8 cellular contexts compared by ENCODE assay signal in the genomic region with DNA sequence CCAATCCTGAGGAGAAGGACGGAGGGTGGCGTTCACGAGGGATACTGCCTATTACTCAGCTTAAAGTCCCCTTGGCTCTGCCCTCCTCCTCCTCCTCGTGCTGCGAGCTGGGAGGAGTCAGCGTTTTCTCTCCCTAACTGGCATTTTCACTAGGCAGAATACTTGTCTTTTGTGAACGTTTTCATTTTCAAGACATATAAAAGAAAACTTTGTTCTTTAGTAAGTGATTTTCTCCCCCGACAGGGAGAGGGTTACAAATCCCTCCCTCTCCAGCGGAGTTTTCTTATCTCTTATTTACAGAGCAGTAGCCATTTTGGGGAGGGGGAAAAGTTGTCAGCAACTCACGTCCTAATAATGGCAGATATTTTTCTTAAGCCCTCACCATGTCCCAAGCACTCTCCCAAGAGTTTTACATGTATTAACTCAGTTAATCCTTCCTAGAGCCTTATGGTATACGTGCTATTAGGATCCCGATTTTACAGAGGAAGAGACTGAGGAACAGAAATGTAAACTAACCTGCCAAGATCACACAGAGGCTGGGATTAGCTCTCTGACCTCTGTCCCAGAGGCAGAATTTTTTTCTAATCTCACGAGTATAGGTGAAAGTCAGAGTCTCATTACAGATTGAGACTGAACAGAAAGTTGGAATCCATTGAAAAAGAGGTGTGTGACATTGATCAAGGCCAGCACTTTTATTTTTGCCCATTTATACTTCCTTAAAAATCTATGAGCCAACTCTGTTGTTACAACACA. TPM values are rescaled to one million over a fixed set of nuclear protein-coding genes. Genes with fewer than 3 reads are reported as not detected.
DNase-seq lines count a peak whose midpoint lies in the region; ATAC-seq and TF ChIP-seq lines count a peak whose summit lies in the region.

No MANE protein-coding gene starts in this region.

- peak overlapping the region; percentile 85 to 94 (median 86) for H3K27ac ChIP-seq in tibial nerve

- peak in 1 of 2 donors; percentile 31 for TF ChIP-seq POLR2A in tibial nerve (IDR thresholded peaks at IDR 0.05)

- H3K27ac Mint-ChIP-seq in activated T-cell treated with anti-CD3 and anti-CD28 coated beads, Interleukin-2, amount 50 U/mL, for 24 hours: peak overlapping the region; percentile 96
- peak overlapping the region; percentile 74 to 91 (median 86) for H3K27ac Mint-ChIP-seq in naive B cell

- no peaks in the 10 kb centered on the region for H3K27me3 ChIP-seq in tibial nerve

- no peaks in the 10 kb centered on the region for H3K36me3 Mint-ChIP-seq in activated T-cell treated with anti-CD3 and anti-CD28 coated beads, Interleukin-2, amount 50 U/mL, for 24 hours (ENCODE audit: low read depth)
- H3K36me3 Mint-ChIP-seq in naive B cell: no peaks in the 10 kb centered on the region

- H3K4me3 ChIP-seq in fibroblast of mammary gland (ENCODE audit: control insufficient read depth, low read depth, low read length): peak overlapping the region; percentile 21
- peak overlapping the region; percentile 15 to 38 (median 22) for H3K4me3 ChIP-seq in tibial nerve

- H3K27me3 Mint-ChIP-seq in activated T-cell treated with anti-CD3 and anti-CD28 coated beads, Interleukin-2, amount 50 U/mL, for 24 hours: no peaks in the 10 kb centered on the region
- H3K27me3 Mint-ChIP-seq in naive B cell: no peaks in the 10 kb centered on the region

- peak in 1 of 2 donors; percentile 78 for TF ChIP-seq EP300 in tibial nerve (IDR thresholded peaks at IDR 0.05)

- DNase-seq in GM03348 (ENCODE audit: low spot score) (peak; percentile 80), NCI-H526 treated with DMSO at 0.1 percent for 48 hours (lab: John Stamatoyannopoulos, UW) (peak; percentile 88), fibroblast of mammary gland (ENCODE audit: low read depth) (peak; percentile 85), naive B cell (no peak), tibial nerve (ENCODE audit: low spot score in 2 of 2) (peak; percentile 61 to 76), GM10266 (ENCODE audit: extremely low spot score) (no peak)
- peak; percentile 60 for DNase-seq in activated T-cell treated with anti-CD3 and anti-CD28 coated beads, Interleukin-2, amount 50 U/mL, for 24 hours

- H3K4me3 Mint-ChIP-seq in activated T-cell treated with anti-CD3 and anti-CD28 coated beads, Interleukin-2, amount 50 U/mL, for 24 hours: peak overlapping the region; percentile 77
- H3K4me3 Mint-ChIP-seq in naive B cell: peak overlapping the region; percentile 73 to 92 (median 84)

- no peaks in the 10 kb centered on the region for H3K9me3 ChIP-seq in tibial nerve

- no peaks in the 10 kb centered on the region for H3K36me3 ChIP-seq in tibial nerve

- no peaks in the 10 kb centered on the region for H3K9me3 Mint-ChIP-seq in activated T-cell treated with anti-CD3 and anti-CD28 coated beads, Interleukin-2, amount 50 U/mL, for 24 hours
- no peaks in the 10 kb centered on the region for H3K9me3 Mint-ChIP-seq in naive B cell

- peaks cover 0 to 44% (median 24%) of the 10 kb centered on the region in 4 donors for H3K4me1 ChIP-seq in tibial nerve

- 1 to 2% methylated on average over 13 of the region's 13 CpGs for WGBS in tibial nerve, 2 donors

- peaks cover 43% of the 10 kb centered on the region for H3K4me1 Mint-ChIP-seq in activated T-cell treated with anti-CD3 and anti-CD28 coated beads, Interleukin-2, amount 50 U/mL, for 24 hours (ENCODE audit: low read depth)
- H3K4me1 Mint-ChIP-seq in naive B cell: peaks cover 42 to 51% (median 43%) of the 10 kb centered on the region in 3 donors

- TF ChIP-seq CTCF in fibroblast of mammary gland (conservative IDR thresholded peaks at IDR 0.05; ENCODE audit: control insufficient read depth, insufficient read depth, low read depth, low read length) (no peak), tibial nerve (IDR thresholded peaks at IDR 0.05) (no peak), GM10266 (IDR thresholded peaks at IDR 0.05; ENCODE audit: control insufficient read depth, insufficient read depth, low read depth, missing control alignments) (no peak)

- peak; percentile 54 for ATAC-seq in HG02678 (IDR thresholded peaks at IDR 0.05; ENCODE audit: unreplicated experiment)
- ATAC-seq in naive B cell (ENCODE audit: low read depth in 2 of 2): peak; percentile 51 to 59

RNA-seq across cellular contexts. Expression of a gene that starts 30.0 kb away (rescaled TPM):
- polyA plus RNA-seq in naive B cell (ENCODE audit: low read depth in 6 of 6): 10 to 100 TPM in 5 of 6 donors, 1 to 10 TPM in 1; 8.8 to 31.0 (median 24.7) TPM
- total RNA-seq in tibial nerve: 10 to 100 TPM; 21.4 to 24.3 (median 23.1) TPM

Comparison
In these comparisons a context has a peak if more than half of its experiments do, and no peak if none do; other contexts are left out.
1. DNase-seq: peak in GM03348 (single experiment), NCI-H526 treated with DMSO at 0.1 percent for 48 hours (single experiment), activated T-cell treated with anti-CD3 and anti-CD28 coated beads, Interleukin-2, amount 50 U/mL, for 24 hours (single experiment), fibroblast of mammary gland (single experiment) and tibial nerve (2 of 2); none in naive B cell (single experiment) and GM10266 (single experiment).